18 cellular contexts compared by ENCODE assay signal in the genomic region with DNA sequence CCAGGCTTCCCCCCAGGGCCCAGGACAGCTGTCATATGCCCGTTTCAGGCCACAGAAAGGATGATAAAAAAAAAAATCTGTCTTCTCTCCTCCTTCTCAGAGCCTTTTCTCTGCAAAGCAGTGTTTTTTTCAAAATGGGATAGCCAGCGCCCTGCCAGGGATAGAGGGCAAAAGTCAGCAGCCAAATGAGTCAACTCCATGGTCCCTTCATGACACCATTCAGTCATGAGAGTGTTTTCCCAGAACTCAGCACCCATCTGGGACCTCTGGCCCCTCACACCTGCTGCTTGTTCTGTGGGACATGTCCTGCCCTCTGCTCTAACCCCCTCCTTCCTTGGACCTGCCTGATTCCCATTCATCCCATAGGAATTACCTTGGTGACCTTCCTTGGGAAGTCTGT.
DNase-seq lines count a peak whose midpoint lies in the region; ATAC-seq and TF ChIP-seq lines count a peak whose summit lies in the region.
"Had no signal": no experiment of that assay in that cellular context is flagged by ENCODE, and none has a peak within 500 bp of the region (broad histone marks: within the 10 kb centered on the region; RNA-seq: fewer than 3 reads in every experiment).

No MANE protein-coding gene starts in this region.

- CTCF ChIA-PET in activated CD4-positive, alpha-beta memory T cell treated with anti-CD3 and anti-CD28 coated beads for 36 hours (lab: Charles Lee): interaction anchor here (0.7 to 2.8 kb wide), 5 partner anchors 17 to 532 kb away, joined by 3 to 14 read pairs (median 3); no protein-coding TSS in a partner anchor

- POLR2A ChIA-PET in activated CD4-positive, alpha-beta memory T cell treated with anti-CD3 and anti-CD28 coated beads for 36 hours (lab: Charles Lee): no interaction called here

- no peaks in the 10 kb centered on the region for H3K9me3 Mint-ChIP-seq in natural killer cell treated with Interleukin-12 subunit alpha and Interleukin-12 subunit beta and Interleukin-15 and Interleukin-18, amount 100 ng/mL, for 72 hours
- no peaks in the 10 kb centered on the region for H3K9me3 Mint-ChIP-seq in natural killer cell
- H3K9me3 Mint-ChIP-seq in activated T-helper 17 cell treated with anti-CD3 and anti-CD28 coated beads, Interleukin-2, amount 50 U/mL, for 72 hours: no peaks in the 10 kb centered on the region
- H3K9me3 Mint-ChIP-seq in activated CD4-positive, alpha-beta memory T cell treated with anti-CD3 and anti-CD28 coated beads for 36 hours: no peaks in the 10 kb centered on the region
- no peaks in the 10 kb centered on the region for H3K9me3 Mint-ChIP-seq in T-helper 2 cell treated with Interferon-gamma antibody and Interleukin-4, amounts not matched to agents 5 μg/mL and 100 μg/mL, for 36 hours
- H3K9me3 Mint-ChIP-seq: IgD-negative memory B cell, immature natural killer cell had no signal

- H3K4me3 Mint-ChIP-seq in natural killer cell treated with Interleukin-12 subunit alpha and Interleukin-12 subunit beta and Interleukin-15 and Interleukin-18, amount 100 ng/mL, for 72 hours: no peak overlapping the region
- no peak overlapping the region for H3K4me3 Mint-ChIP-seq in natural killer cell
- peak overlapping the region; percentile 60 for H3K4me3 Mint-ChIP-seq in activated T-helper 17 cell treated with anti-CD3 and anti-CD28 coated beads, Interleukin-2, amount 50 U/mL, for 72 hours
- no peak overlapping the region for H3K4me3 Mint-ChIP-seq in activated CD4-positive, alpha-beta memory T cell treated with anti-CD3 and anti-CD28 coated beads for 36 hours
- no peak overlapping the region for H3K4me3 Mint-ChIP-seq in T-helper 2 cell treated with Interferon-gamma antibody and Interleukin-4, amounts not matched to agents 5 μg/mL and 100 μg/mL, for 36 hours
- H3K4me3 Mint-ChIP-seq: CD4-positive, CD25-positive, alpha-beta regulatory T cell; immature natural killer cell had no signal

- TF ChIP-seq CTCF in natural killer cell (IDR thresholded peaks at IDR 0.05): no peak

- H3K36me3 Mint-ChIP-seq in natural killer cell treated with Interleukin-12 subunit alpha and Interleukin-12 subunit beta and Interleukin-15 and Interleukin-18, amount 100 ng/mL, for 72 hours: no peaks in the 10 kb centered on the region
- no peaks in the 10 kb centered on the region for H3K36me3 Mint-ChIP-seq in natural killer cell
- H3K36me3 Mint-ChIP-seq in activated T-helper 17 cell treated with anti-CD3 and anti-CD28 coated beads, Interleukin-2, amount 50 U/mL, for 72 hours (ENCODE audit: low read depth): peaks cover 7% of the 10 kb centered on the region
- no peaks in the 10 kb centered on the region for H3K36me3 Mint-ChIP-seq in activated CD4-positive, alpha-beta memory T cell treated with anti-CD3 and anti-CD28 coated beads for 36 hours
- H3K36me3 Mint-ChIP-seq in T-helper 2 cell treated with Interferon-gamma antibody and Interleukin-4, amounts not matched to agents 5 μg/mL and 100 μg/mL, for 36 hours (ENCODE audit: low read depth): no peaks in the 10 kb centered on the region
- H3K36me3 Mint-ChIP-seq: CD4-positive, CD25-positive, alpha-beta regulatory T cell; IgD-negative memory B cell; immature natural killer cell had no signal

- peaks cover 15 to 20% of the 10 kb centered on the region in 2 donors for H3K4me1 Mint-ChIP-seq in natural killer cell treated with Interleukin-12 subunit alpha and Interleukin-12 subunit beta and Interleukin-15 and Interleukin-18, amount 100 ng/mL, for 72 hours (ENCODE audit: low read depth in 2 of 2)
- peaks cover 0 to 4% of the 10 kb centered on the region in 2 donors for H3K4me1 Mint-ChIP-seq in natural killer cell
- H3K4me1 Mint-ChIP-seq in activated T-helper 17 cell treated with anti-CD3 and anti-CD28 coated beads, Interleukin-2, amount 50 U/mL, for 72 hours: peaks cover 21% of the 10 kb centered on the region
- peaks cover 19% of the 10 kb centered on the region for H3K4me1 Mint-ChIP-seq in activated CD4-positive, alpha-beta memory T cell treated with anti-CD3 and anti-CD28 coated beads for 36 hours (ENCODE audit: low read depth)
- H3K4me1 Mint-ChIP-seq in T-helper 2 cell treated with Interferon-gamma antibody and Interleukin-4, amounts not matched to agents 5 μg/mL and 100 μg/mL, for 36 hours (ENCODE audit: low read depth): peaks cover 4% of the 10 kb centered on the region

- H3K27me3 Mint-ChIP-seq in natural killer cell treated with Interleukin-12 subunit alpha and Interleukin-12 subunit beta and Interleukin-15 and Interleukin-18, amount 100 ng/mL, for 72 hours: peaks cover 0 to 5% of the 10 kb centered on the region in 2 donors
- peaks cover 0 to 13% of the 10 kb centered on the region in 2 donors for H3K27me3 Mint-ChIP-seq in natural killer cell (ENCODE audit: low read depth in 2 of 2)
- H3K27me3 Mint-ChIP-seq in activated T-helper 17 cell treated with anti-CD3 and anti-CD28 coated beads, Interleukin-2, amount 50 U/mL, for 72 hours: peaks cover 2% of the 10 kb centered on the region
- H3K27me3 Mint-ChIP-seq in activated CD4-positive, alpha-beta memory T cell treated with anti-CD3 and anti-CD28 coated beads for 36 hours: peaks cover 1% of the 10 kb centered on the region
- H3K27me3 Mint-ChIP-seq in T-helper 2 cell treated with Interferon-gamma antibody and Interleukin-4, amounts not matched to agents 5 μg/mL and 100 μg/mL, for 36 hours (ENCODE audit: low read depth): peaks cover 2% of the 10 kb centered on the region
- H3K27me3 Mint-ChIP-seq: CD4-positive, CD25-positive, alpha-beta regulatory T cell had no signal

- peak overlapping the region; percentile 75 to 87 for H3K27ac Mint-ChIP-seq in natural killer cell treated with Interleukin-12 subunit alpha and Interleukin-12 subunit beta and Interleukin-15 and Interleukin-18, amount 100 ng/mL, for 72 hours
- H3K27ac Mint-ChIP-seq in natural killer cell: no peak overlapping the region
- peak overlapping the region; percentile 90 for H3K27ac Mint-ChIP-seq in activated T-helper 17 cell treated with anti-CD3 and anti-CD28 coated beads, Interleukin-2, amount 50 U/mL, for 72 hours
- no peak overlapping the region for H3K27ac Mint-ChIP-seq in activated CD4-positive, alpha-beta memory T cell treated with anti-CD3 and anti-CD28 coated beads for 36 hours
- H3K27ac Mint-ChIP-seq in T-helper 2 cell treated with Interferon-gamma antibody and Interleukin-4, amounts not matched to agents 5 μg/mL and 100 μg/mL, for 36 hours: no peak overlapping the region
- H3K27ac Mint-ChIP-seq: IgD-negative memory B cell, immature natural killer cell had no signal

- ATAC-seq in natural killer cell treated with Interleukin-12 subunit alpha and Interleukin-12 subunit beta and Interleukin-15 and Interleukin-18, amount 100 ng/mL, for 72 hours: no peak
- no peak for ATAC-seq in natural killer cell
- no peak for ATAC-seq in activated T-helper 17 cell treated with anti-CD3 and anti-CD28 coated beads, Interleukin-2, amount 50 U/mL, for 72 hours (replicated peaks)
- ATAC-seq: upper lobe of right lung had no signal

- intact Hi-C loops in natural killer cell (cut with micrococcal nuclease): no loop called here
- intact Hi-C loops in activated CD4-positive, alpha-beta memory T cell treated with anti-CD3 and anti-CD28 coated beads for 36 hours (cut with micrococcal nuclease): loop anchor here (1.0 to 5.0 kb wide), 2 partner anchors 21 to 96 kb away; partner anchors contain the start of gene CYSLTR2

- no peak for DNase-seq in natural killer cell treated with Interleukin-12 subunit alpha and Interleukin-12 subunit beta and Interleukin-15 and Interleukin-18, amount 100 ng/mL, for 72 hours (ENCODE audit: low spot score)
- no peak for DNase-seq in natural killer cell
- DNase-seq in myocyte (ENCODE audit: low read depth): peak; percentile 46
- DNase-seq in activated CD4-positive, alpha-beta memory T cell treated with anti-CD3 and anti-CD28 coated beads for 36 hours: no peak
- no peak for DNase-seq in NCI-H526 (lab: John Stamatoyannopoulos, UW)
- no peak for DNase-seq in T-helper 2 cell treated with Interferon-gamma antibody and Interleukin-4, amounts not matched to agents 5 μg/mL and 100 μg/mL, for 36 hours (ENCODE audit: low spot score)
- DNase-seq: activated CD4-positive, alpha-beta T cell treated with anti-CD3 and anti-CD28 coated beads, Interleukin-2, amount 50 U/mL, for 4 hours; activated naive CD4-positive, alpha-beta T cell treated with Interleukin-2 at 50 U/mL for 16 hours; amygdala; caudate nucleus; CD4-positive, CD25-positive, alpha-beta regulatory T cell; dermis blood vessel endothelial cell; immature natural killer cell; NCI-H1436; NCI-H510A; upper lobe of right lung had no signal

Comparison
In these comparisons a context has a peak if more than half of its experiments do, and no peak if none do; other contexts are left out.
1. H3K27ac Mint-ChIP-seq: peak in natural killer cell treated with Interleukin-12 subunit alpha and Interleukin-12 subunit beta and Interleukin-15 and Interleukin-18, amount 100 ng/mL, for 72 hours (2 of 2) and activated T-helper 17 cell treated with anti-CD3 and anti-CD28 coated beads, Interleukin-2, amount 50 U/mL, for 72 hours (single experiment); none in natural killer cell (0 of 2), activated CD4-positive, alpha-beta memory T cell treated with anti-CD3 and anti-CD28 coated beads for 36 hours (single experiment) and T-helper 2 cell treated with Interferon-gamma antibody and Interleukin-4, amounts not matched to agents 5 μg/mL and 100 μg/mL, for 36 hours (single experiment).